Comparison of ENCODE assay signal across 18 cellular contexts in the genomic region with DNA sequence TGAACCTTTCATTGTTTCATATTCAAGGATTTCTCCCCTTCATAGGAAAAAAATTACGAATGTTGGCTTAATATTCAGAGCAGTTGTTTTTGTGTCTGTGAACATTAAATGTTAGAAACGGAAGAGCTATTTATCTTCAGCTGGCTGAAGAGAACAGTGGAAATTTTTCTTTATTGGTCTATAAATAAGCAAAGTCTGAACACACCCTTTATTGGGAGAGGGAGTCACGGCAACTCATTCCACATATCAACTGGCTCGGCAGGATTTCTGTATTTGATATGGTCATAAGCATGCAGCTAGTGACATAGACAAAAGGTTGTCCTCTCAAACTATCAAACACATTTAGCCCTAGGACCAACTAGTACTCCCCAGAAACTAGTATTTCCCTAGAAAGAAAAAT.
"Had no signal": no experiment of that assay in that cellular context is flagged by ENCODE, and none has a peak within 500 bp of the region (broad histone marks: within the 10 kb centered on the region; RNA-seq: fewer than 3 reads in every experiment).

No MANE protein-coding gene starts in this region.

- H3K27me3 ChIP-seq: colonic mucosa, gastrocnemius medialis, suprapubic skin, upper lobe of left lung had no signal

- H3K4me3 Mint-ChIP-seq: activated naive CD4-positive, alpha-beta T cell treated with anti-CD3 and anti-CD28 coated beads for 36 hours; activated T-helper 17 cell treated with anti-CD3 and anti-CD28 coated beads, Interleukin-2, amount 50 U/mL, for 72 hours; naive thymus-derived CD4-positive, alpha-beta T cell; T-helper 17 cell had no signal

- H3K9me3 ChIP-seq: colonic mucosa, gastrocnemius medialis, neutrophil, psoas muscle, suprapubic skin, upper lobe of left lung had no signal

- H3K4me3 ChIP-seq: colonic mucosa, left ventricle myocardium inferior, psoas muscle, suprapubic skin, upper lobe of left lung had no signal

- DNase-seq: activated CD4-positive, alpha-beta T cell treated with anti-CD3 and anti-CD28 coated beads, Interleukin-2, amount 50 U/mL, for 1 hour; activated naive CD4-positive, alpha-beta T cell treated with anti-CD3 and anti-CD28 coated beads for 36 hours; activated T-cell treated with anti-CD3 and anti-CD28 coated beads for 4 hours; colonic mucosa; effector CD8-positive, alpha-beta T cell; gastrocnemius medialis; left ventricle myocardium inferior; naive thymus-derived CD4-positive, alpha-beta T cell; psoas muscle; stimulated activated CD4-positive, alpha-beta T cell treated with anti-CD3 and anti-CD28 coated beads, Interleukin-12 subunit alpha, Interleukin-12 subunit beta, amount 100 ng/mL, for 4 hours; stimulated activated naive CD8-positive, alpha-beta T cell treated with anti-CD3 and anti-CD28 coated beads, Interleukin-15, Interleukin-2, amounts not matched to agents 100 U/mL and 50 U/mL, for 24 hours; T-helper 17 cell; upper lobe of left lung had no signal

- ATAC-seq: activated T-helper 17 cell treated with anti-CD3 and anti-CD28 coated beads, Interleukin-2, amount 50 U/mL, for 72 hours; gastrocnemius medialis; naive thymus-derived CD4-positive, alpha-beta T cell; psoas muscle; sciatic nerve; stimulated activated naive CD8-positive, alpha-beta T cell treated with anti-CD3 and anti-CD28 coated beads, Interleukin-15, Interleukin-2, amounts not matched to agents 100 U/mL and 50 U/mL, for 24 hours; T-helper 17 cell had no signal

- H3K9me3 Mint-ChIP-seq: activated naive CD4-positive, alpha-beta T cell treated with anti-CD3 and anti-CD28 coated beads for 36 hours; activated T-helper 17 cell treated with anti-CD3 and anti-CD28 coated beads, Interleukin-2, amount 50 U/mL, for 72 hours; naive thymus-derived CD4-positive, alpha-beta T cell had no signal

- H3K27ac ChIP-seq: colonic mucosa, epithelial cell of prostate, gastrocnemius medialis, left ventricle myocardium inferior, neutrophil, psoas muscle, suprapubic skin, upper lobe of left lung had no signal

- H3K36me3 Mint-ChIP-seq: naive thymus-derived CD4-positive, alpha-beta T cell had no signal

- H3K27ac Mint-ChIP-seq: activated naive CD4-positive, alpha-beta T cell treated with anti-CD3 and anti-CD28 coated beads for 36 hours; activated T-helper 17 cell treated with anti-CD3 and anti-CD28 coated beads, Interleukin-2, amount 50 U/mL, for 72 hours; naive thymus-derived CD4-positive, alpha-beta T cell; T-helper 17 cell had no signal

- H3K4me1 ChIP-seq: colonic mucosa, gastrocnemius medialis, upper lobe of left lung had no signal

- H3K36me3 ChIP-seq: colonic mucosa, gastrocnemius medialis, left ventricle myocardium inferior, neutrophil, suprapubic skin, upper lobe of left lung had no signal

- H3K4me1 Mint-ChIP-seq: activated T-helper 17 cell treated with anti-CD3 and anti-CD28 coated beads, Interleukin-2, amount 50 U/mL, for 72 hours; T-helper 17 cell had no signal
